ENCODE assay signal across 1 cellular context in the genomic region with DNA sequence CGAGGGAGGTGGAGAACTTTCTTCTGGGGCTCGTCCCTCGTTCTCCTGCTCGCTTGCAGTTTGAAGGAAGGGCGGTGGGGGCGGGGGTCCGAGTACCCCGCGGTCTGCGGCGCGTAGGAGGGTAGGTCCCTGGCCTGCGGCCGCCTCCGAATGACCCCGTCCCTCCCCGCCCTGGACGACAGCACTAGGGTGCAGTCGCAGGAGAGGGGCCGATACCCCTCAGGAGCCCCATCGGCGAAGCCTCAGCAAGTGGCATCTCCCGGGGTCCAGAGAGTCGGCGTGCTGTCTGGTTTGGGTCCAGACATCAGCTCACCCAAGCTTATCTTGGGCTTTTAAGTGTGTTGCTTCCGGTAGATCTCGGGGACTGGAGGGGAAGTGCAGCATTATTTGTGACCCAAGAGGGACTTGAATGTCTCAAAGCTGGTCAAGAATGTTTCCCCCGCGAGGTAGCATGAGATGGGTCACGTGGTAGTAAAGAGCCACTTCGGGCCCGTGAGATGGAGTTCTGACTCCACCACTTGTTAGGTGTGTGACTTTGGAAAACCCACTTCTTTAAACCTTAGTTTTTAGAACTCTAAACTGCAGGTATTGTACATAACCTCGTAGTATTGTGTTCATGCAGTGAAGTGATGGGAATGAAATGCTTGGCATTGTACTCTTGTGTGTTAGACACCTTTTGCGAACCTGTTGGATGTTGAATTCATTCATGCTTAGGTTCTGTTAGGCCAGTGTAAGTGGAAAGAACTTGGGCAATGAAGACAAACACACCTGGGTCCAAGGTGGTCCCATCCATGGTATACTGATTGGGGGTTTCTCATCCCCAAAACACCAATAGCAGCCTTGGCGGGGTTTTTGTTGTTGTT.
A peak's percentile ranks its signal among the peaks of the same experiment; 100 is the strongest.
TF ChIP-seq lines count a peak whose summit lies in the region.

No MANE protein-coding gene starts in this region.

TF ChIP-seq in HEK293, 187 proteins besides CTCF, POLR2A, EP300 and RAD21 (continued from another document):
- peak; percentile 59; the same call in 1 of the 2 replicates for TF ChIP-seq TRIM28 (IDR thresholded peaks at IDR 0.05; ENCODE audit: borderline replicate concordance, low read length)
- 0 out of 2 replicates have a peak, but pooled peaks have one; percentile 26 for TF ChIP-seq ZNF843 (tag by site-specific recombination; IDR thresholded peaks at IDR 0.05)
- peak; percentile 92 for TF ChIP-seq ZNF335 (tag by site-specific recombination; conservative IDR thresholded peaks at IDR 0.05)
- peak; percentile 15; the same call in 1 of the 2 replicates for TF ChIP-seq MZF1 (tag by site-specific recombination; IDR thresholded peaks at IDR 0.05; ENCODE audit: borderline replicate concordance)
- TF ChIP-seq, protein P1, sequence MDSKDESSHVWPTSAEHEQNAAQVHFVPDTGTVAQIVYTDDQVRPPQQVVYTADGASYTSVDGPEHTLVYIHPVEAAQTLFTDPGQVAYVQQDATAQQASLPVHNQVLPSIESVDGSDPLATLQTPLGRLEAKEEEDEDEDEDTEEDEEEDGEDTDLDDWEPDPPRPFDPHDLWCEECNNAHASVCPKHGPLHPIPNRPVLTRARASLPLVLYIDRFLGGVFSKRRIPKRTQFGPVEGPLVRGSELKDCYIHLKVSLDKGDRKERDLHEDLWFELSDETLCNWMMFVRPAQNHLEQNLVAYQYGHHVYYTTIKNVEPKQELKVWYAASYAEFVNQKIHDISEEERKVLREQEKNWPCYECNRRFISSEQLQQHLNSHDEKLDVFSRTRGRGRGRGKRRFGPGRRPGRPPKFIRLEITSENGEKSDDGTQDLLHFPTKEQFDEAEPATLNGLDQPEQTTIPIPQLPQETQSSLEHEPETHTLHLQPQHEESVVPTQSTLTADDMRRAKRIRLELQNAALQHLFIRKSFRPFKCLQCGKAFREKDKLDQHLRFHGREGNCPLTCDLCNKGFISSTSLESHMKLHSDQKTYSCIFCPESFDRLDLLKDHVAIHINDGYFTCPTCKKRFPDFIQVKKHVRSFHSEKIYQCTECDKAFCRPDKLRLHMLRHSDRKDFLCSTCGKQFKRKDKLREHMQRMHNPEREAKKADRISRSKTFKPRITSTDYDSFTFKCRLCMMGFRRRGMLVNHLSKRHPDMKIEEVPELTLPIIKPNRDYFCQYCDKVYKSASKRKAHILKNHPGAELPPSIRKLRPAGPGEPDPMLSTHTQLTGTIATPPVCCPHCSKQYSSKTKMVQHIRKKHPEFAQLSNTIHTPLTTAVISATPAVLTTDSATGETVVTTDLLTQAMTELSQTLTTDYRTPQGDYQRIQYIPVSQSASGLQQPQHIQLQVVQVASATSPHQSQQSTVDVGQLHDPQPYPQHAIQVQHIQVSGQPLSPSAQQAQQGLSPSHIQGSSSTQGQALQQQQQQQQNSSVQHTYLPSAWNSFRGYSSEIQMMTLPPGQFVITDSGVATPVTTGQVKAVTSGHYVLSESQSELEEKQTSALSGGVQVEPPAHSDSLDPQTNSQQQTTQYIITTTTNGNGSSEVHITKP (tag by site-specific recombination; IDR thresholded peaks at IDR 0.05) = peak; percentile 93
- peak; percentile 83; the same call in 1 of the 2 replicates for TF ChIP-seq SCRT1 (tag by site-specific recombination; IDR thresholded peaks at IDR 0.05; ENCODE audit: borderline replicate concordance)
- peak; percentile 97 for TF ChIP-seq SCRT2 (tag by site-specific recombination; IDR thresholded peaks at IDR 0.05)
- peak; percentile 47 for TF ChIP-seq SP2 (tag by site-specific recombination; IDR thresholded peaks at IDR 0.05)
- TF ChIP-seq ZNF600 (tag by site-specific recombination; IDR thresholded peaks at IDR 0.05) = peak; percentile 64
- TF ChIP-seq ZNF571 (tag by site-specific recombination; IDR thresholded peaks at IDR 0.05) = no peak
- TF ChIP-seq SP7 (tag by site-specific recombination; IDR thresholded peaks at IDR 0.05) = no peak
- TF ChIP-seq ZNF624 (tag by site-specific recombination; IDR thresholded peaks at IDR 0.05) = no peak
- TF ChIP-seq, protein P2, sequence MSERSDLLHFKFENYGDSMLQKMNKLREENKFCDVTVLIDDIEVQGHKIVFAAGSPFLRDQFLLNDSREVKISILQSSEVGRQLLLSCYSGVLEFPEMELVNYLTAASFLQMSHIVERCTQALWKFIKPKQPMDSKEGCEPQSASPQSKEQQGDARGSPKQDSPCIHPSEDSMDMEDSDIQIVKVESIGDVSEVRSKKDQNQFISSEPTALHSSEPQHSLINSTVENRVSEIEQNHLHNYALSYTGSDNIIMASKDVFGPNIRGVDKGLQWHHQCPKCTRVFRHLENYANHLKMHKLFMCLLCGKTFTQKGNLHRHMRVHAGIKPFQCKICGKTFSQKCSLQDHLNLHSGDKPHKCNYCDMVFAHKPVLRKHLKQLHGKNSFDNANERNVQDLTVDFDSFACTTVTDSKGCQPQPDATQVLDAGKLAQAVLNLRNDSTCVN (tag by site-specific recombination; optimal IDR thresholded peaks at IDR 0.05) = peak; percentile 41
- TF ChIP-seq, protein P3, sequence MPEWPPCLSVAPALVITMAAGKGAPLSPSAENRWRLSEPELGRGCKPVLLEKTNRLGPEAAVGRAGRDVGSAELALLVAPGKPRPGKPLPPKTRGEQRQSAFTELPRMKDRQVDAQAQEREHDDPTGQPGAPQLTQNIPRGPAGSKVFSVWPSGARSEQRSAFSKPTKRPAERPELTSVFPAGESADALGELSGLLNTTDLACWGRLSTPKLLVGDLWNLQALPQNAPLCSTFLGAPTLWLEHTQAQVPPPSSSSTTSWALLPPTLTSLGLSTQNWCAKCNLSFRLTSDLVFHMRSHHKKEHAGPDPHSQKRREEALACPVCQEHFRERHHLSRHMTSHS (tag by site-specific recombination; IDR thresholded peaks at IDR 0.05) = no peak
- peak; percentile 37; the same call in 1 of the 2 replicates for TF ChIP-seq SP3 (tag by site-specific recombination; IDR thresholded peaks at IDR 0.05)
- TF ChIP-seq, protein P4, sequence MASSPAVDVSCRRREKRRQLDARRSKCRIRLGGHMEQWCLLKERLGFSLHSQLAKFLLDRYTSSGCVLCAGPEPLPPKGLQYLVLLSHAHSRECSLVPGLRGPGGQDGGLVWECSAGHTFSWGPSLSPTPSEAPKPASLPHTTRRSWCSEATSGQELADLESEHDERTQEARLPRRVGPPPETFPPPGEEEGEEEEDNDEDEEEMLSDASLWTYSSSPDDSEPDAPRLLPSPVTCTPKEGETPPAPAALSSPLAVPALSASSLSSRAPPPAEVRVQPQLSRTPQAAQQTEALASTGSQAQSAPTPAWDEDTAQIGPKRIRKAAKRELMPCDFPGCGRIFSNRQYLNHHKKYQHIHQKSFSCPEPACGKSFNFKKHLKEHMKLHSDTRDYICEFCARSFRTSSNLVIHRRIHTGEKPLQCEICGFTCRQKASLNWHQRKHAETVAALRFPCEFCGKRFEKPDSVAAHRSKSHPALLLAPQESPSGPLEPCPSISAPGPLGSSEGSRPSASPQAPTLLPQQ (tag by site-specific recombination; IDR thresholded peaks at IDR 0.05) = peak; percentile 54; the same call in 1 of the 2 replicates
- peak; percentile 71 for TF ChIP-seq ZFHX2 (tag by site-specific recombination; conservative IDR thresholded peaks at IDR 0.05)
- TF ChIP-seq ZNF324 (tag by site-specific recombination; IDR thresholded peaks at IDR 0.05) = 0 out of 2 replicates have a peak, but pooled peaks have one; percentile 16
- TF ChIP-seq ZBTB48 (tag by site-specific recombination; IDR thresholded peaks at IDR 0.05) = peak; percentile 69
- TF ChIP-seq, protein P5, sequence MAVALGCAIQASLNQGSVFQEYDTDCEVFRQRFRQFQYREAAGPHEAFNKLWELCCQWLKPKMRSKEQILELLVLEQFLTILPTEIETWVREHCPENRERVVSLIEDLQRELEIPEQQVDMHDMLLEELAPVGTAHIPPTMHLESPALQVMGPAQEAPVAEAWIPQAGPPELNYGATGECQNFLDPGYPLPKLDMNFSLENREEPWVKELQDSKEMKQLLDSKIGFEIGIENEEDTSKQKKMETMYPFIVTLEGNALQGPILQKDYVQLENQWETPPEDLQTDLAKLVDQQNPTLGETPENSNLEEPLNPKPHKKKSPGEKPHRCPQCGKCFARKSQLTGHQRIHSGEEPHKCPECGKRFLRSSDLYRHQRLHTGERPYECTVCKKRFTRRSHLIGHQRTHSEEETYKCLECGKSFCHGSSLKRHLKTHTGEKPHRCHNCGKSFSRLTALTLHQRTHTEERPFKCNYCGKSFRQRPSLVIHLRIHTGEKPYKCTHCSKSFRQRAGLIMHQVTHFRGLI (tag by site-specific recombination; IDR thresholded peaks at IDR 0.05) = no peak
- TF ChIP-seq, protein P6, sequence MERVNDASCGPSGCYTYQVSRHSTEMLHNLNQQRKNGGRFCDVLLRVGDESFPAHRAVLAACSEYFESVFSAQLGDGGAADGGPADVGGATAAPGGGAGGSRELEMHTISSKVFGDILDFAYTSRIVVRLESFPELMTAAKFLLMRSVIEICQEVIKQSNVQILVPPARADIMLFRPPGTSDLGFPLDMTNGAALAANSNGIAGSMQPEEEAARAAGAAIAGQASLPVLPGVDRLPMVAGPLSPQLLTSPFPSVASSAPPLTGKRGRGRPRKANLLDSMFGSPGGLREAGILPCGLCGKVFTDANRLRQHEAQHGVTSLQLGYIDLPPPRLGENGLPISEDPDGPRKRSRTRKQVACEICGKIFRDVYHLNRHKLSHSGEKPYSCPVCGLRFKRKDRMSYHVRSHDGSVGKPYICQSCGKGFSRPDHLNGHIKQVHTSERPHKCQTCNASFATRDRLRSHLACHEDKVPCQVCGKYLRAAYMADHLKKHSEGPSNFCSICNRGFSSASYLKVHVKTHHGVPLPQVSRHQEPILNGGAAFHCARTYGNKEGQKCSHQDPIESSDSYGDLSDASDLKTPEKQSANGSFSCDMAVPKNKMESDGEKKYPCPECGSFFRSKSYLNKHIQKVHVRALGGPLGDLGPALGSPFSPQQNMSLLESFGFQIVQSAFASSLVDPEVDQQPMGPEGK (tag by site-specific recombination; IDR thresholded peaks at IDR 0.05) = peak; percentile 82
- TF ChIP-seq HOXC10 (CRISPR knock-in tag; IDR thresholded peaks at IDR 0.05) = peak; percentile 39; the same call in 1 of the 2 replicates
- peak; percentile 75; the same call in 1 of the 2 replicates for TF ChIP-seq ZBTB20 (tag by site-specific recombination; IDR thresholded peaks at IDR 0.05)
- TF ChIP-seq KLF10 (tag by site-specific recombination; IDR thresholded peaks at IDR 0.05) = no peak
- TF ChIP-seq, protein P7, sequence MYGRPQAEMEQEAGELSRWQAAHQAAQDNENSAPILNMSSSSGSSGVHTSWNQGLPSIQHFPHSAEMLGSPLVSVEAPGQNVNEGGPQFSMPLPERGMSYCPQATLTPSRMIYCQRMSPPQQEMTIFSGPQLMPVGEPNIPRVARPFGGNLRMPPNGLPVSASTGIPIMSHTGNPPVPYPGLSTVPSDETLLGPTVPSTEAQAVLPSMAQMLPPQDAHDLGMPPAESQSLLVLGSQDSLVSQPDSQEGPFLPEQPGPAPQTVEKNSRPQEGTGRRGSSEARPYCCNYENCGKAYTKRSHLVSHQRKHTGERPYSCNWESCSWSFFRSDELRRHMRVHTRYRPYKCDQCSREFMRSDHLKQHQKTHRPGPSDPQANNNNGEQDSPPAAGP (tag by site-specific recombination; IDR thresholded peaks at IDR 0.05) = no peak
- peak; percentile 51 for TF ChIP-seq GLIS1 (tag by site-specific recombination; IDR thresholded peaks at IDR 0.05)
- TF ChIP-seq, protein P8, sequence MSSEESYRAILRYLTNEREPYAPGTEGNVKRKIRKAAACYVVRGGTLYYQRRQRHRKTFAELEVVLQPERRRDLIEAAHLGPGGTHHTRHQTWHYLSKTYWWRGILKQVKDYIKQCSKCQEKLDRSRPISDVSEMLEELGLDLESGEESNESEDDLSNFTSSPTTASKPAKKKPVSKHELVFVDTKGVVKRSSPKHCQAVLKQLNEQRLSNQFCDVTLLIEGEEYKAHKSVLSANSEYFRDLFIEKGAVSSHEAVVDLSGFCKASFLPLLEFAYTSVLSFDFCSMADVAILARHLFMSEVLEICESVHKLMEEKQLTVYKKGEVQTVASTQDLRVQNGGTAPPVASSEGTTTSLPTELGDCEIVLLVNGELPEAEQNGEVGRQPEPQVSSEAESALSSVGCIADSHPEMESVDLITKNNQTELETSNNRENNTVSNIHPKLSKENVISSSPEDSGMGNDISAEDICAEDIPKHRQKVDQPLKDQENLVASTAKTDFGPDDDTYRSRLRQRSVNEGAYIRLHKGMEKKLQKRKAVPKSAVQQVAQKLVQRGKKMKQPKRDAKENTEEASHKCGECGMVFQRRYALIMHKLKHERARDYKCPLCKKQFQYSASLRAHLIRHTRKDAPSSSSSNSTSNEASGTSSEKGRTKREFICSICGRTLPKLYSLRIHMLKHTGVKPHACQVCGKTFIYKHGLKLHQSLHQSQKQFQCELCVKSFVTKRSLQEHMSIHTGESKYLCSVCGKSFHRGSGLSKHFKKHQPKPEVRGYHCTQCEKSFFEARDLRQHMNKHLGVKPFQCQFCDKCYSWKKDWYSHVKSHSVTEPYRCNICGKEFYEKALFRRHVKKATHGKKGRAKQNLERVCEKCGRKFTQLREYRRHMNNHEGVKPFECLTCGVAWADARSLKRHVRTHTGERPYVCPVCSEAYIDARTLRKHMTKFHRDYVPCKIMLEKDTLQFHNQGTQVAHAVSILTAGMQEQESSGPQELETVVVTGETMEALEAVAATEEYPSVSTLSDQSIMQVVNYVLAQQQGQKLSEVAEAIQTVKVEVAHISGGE (tag by site-specific recombination; conservative IDR thresholded peaks at IDR 0.05; ENCODE audit: low read depth) = peak; percentile 96
- TF ChIP-seq, protein P9, sequence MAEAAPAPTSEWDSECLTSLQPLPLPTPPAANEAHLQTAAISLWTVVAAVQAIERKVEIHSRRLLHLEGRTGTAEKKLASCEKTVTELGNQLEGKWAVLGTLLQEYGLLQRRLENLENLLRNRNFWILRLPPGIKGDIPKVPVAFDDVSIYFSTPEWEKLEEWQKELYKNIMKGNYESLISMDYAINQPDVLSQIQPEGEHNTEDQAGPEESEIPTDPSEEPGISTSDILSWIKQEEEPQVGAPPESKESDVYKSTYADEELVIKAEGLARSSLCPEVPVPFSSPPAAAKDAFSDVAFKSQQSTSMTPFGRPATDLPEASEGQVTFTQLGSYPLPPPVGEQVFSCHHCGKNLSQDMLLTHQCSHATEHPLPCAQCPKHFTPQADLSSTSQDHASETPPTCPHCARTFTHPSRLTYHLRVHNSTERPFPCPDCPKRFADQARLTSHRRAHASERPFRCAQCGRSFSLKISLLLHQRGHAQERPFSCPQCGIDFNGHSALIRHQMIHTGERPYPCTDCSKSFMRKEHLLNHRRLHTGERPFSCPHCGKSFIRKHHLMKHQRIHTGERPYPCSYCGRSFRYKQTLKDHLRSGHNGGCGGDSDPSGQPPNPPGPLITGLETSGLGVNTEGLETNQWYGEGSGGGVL (tag by site-specific recombination; IDR thresholded peaks at IDR 0.05) = 0 out of 2 replicates have a peak, but pooled peaks have one; percentile 22
- 0 out of 2 replicates have a peak, but pooled peaks have one; percentile 33 for TF ChIP-seq EGR2 (tag by site-specific recombination; IDR thresholded peaks at IDR 0.05; ENCODE audit: low read depth)
- TF ChIP-seq KLF7 (tag by site-specific recombination; IDR thresholded peaks at IDR 0.05; ENCODE audit: borderline replicate concordance) = no peak
- TF ChIP-seq MYNN (tag by site-specific recombination; IDR thresholded peaks at IDR 0.05; ENCODE audit: borderline replicate concordance) = 0 out of 2 replicates have a peak, but pooled peaks have one; percentile 32
TF ChIP-seq in HEK293: peak in this region for 32.
